In genomic region chr19:39398297-39398864, GRCh38 we compare ENCODE assay signal across 6 cellular contexts. TPM values are rescaled to one million over a fixed set of nuclear protein-coding genes. Genes with fewer than 3 reads are reported as not detected.
DNase-seq lines count a peak whose midpoint lies in the region; ATAC-seq, FAIRE-seq and TF ChIP-seq lines count a peak whose summit lies in the region.

No MANE protein-coding gene starts in this region.

- H3K27me3 ChIP-seq in duodenal mucosa (ENCODE audit: control insufficient read depth in 1 of 2, insufficient read depth in 2 of 2, low read length in 2 of 2) (no peaks in the 10 kb centered on the region), psoas muscle (ENCODE audit: insufficient read depth in 3 of 3, low read length in 2 of 3) (no peaks in the 10 kb centered on the region)

- FAIRE-seq in RCC 7860 (lab: Jason Lieb, UNC), result no peak

- WGBS in psoas muscle, 3 donors, result 77 to 86% (median 77%) methylated on average over 11 of the region's 11 CpGs

- intact Hi-C loops in psoas muscle (cut with DNase I), result loop anchor here (2.0 to 5.0 kb wide), 2 partner anchors 14 to 56 kb away; partner anchors contain the start of genes PLEKHG2 (in 1 of the 2) and SAMD4B (in 1 of the 2)

- H3K9me3 ChIP-seq in duodenal mucosa (ENCODE audit: control insufficient read depth in 1 of 2, low read length in 2 of 2), result no peaks in the 10 kb centered on the region
- no peaks in the 10 kb centered on the region for H3K9me3 ChIP-seq in psoas muscle

- peaks cover 50 to 54% of the 10 kb centered on the region in 2 donors for H3K4me1 ChIP-seq in duodenal mucosa (ENCODE audit: control insufficient read depth in 1 of 2, insufficient read depth in 2 of 2, low read length in 2 of 2)
- H3K4me1 ChIP-seq in psoas muscle, result peaks cover 26% of the 10 kb centered on the region

- H3K9ac ChIP-seq in duodenal mucosa (ENCODE audit: low read depth in 1 of 2, low read length in 2 of 2), result peak overlapping the region; percentile 76 to 83

- H3K27ac ChIP-seq in duodenal mucosa (ENCODE audit: low read depth, low read length) (peak overlapping the region; percentile 92), psoas muscle (peak overlapping the region; percentile 84)

- H3K4me3 ChIP-seq in duodenal mucosa (ENCODE audit: low read depth in 1 of 2, low read length in 2 of 2), result peak overlapping the region; percentile 51
- no peak overlapping the region for H3K4me3 ChIP-seq in psoas muscle

- TF ChIP-seq CTCF in AG09319 (IDR thresholded peaks at IDR 0.05; ENCODE audit: low read depth, low read length) (no peak), psoas muscle (IDR thresholded peaks at IDR 0.05) (no peak)

- peak; percentile 81 for DNase-seq in AG09319 (ENCODE audit: extremely low read depth, low read depth)
- DNase-seq in RCC 7860 (ENCODE audit: low spot score), result peak; percentile 14
- DNase-seq in psoas muscle, result peak; percentile 80 to 86
- no peak for DNase-seq in germinal center (ENCODE audit: low spot score)

- H3K36me3 ChIP-seq in duodenal mucosa (ENCODE audit: control insufficient read depth in 1 of 2, insufficient read depth in 2 of 2, low read length in 2 of 2) (peaks cover 4 to 23% of the 10 kb centered on the region in 2 donors), psoas muscle (ENCODE audit: insufficient read depth in 1 of 2, low read depth in 1 of 2) (peaks cover 0 to 26% of the 10 kb centered on the region in 2 donors)

- ATAC-seq in psoas muscle, result peak in 1 of 4 donors; percentile 7
- ATAC-seq in GM19023 (IDR thresholded peaks at IDR 0.05; ENCODE audit: unreplicated experiment), result no peak

RNA-seq across cellular contexts. Expression of gene MED29, which starts 7.2 kb away (rescaled TPM):
- 10 to 100 TPM; 25.0 to 33.6 (median 30.2) TPM for total RNA-seq in psoas muscle
- 10 to 100 TPM; 25.0 to 51.7 (median 26.9) TPM for polyA plus RNA-seq in psoas muscle

RNA-seq across cellular contexts. Expression of gene PAF1, which starts 7.5 kb away (rescaled TPM):
- 10 to 100 TPM; 33.7 to 38.0 (median 34.6) TPM for total RNA-seq in psoas muscle
- polyA plus RNA-seq in psoas muscle, result 10 to 100 TPM; 34.1 to 58.0 (median 37.6) TPM

RNA-seq across cellular contexts. Expression of gene ZFP36, which starts 8.3 kb away (rescaled TPM):
- total RNA-seq in psoas muscle, result 100 to 1,000 TPM in 3 of 4 donors, 10 to 100 TPM in 1; 32.1 to 391 (median 184) TPM
- polyA plus RNA-seq in psoas muscle, result 100 to 1,000 TPM in 1 of 3 donors, 10 to 100 TPM in 2; 80.8 to 178 (median 83.3) TPM

RNA-seq across cellular contexts. Expression of gene PLEKHG2, which starts 14.1 kb away (rescaled TPM):
- total RNA-seq in psoas muscle, result 1 to 10 TPM; 6.8 to 8.0 (median 7.4) TPM
- polyA plus RNA-seq in psoas muscle, result 1 to 10 TPM; 2.4 to 3.0 (median 2.7) TPM

RNA-seq across cellular contexts. Expression of gene RPS16, which starts 37.4 kb away (rescaled TPM):
- total RNA-seq in psoas muscle, result 1,000 to 10,000 TPM; 1,186 to 1,958 (median 1,553) TPM
- 1,000 to 10,000 TPM; 2,324 to 3,255 (median 2,994) TPM for polyA plus RNA-seq in psoas muscle
